In the genomic region with DNA sequence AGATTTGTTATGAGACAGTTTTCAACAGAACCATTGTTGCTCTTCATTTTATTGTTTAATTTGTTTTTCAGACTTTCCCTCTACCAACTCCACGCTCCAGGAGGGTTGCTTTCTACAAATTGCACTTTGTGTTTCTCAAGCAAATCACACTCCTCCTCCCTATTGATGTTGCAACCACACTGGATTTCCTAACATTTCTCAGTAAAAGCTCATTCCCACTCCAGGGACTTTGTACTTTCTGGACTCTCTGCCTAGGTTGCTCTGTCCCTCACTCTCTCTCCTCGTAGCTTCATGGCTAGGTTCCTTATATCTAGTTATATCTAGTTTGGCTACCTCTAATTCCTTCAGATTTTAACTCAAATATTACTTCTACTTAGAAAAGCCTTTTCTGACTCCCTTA, we compare ENCODE assay signal across 1 cellular context.
TF ChIP-seq lines count a peak whose summit lies in the region.

No MANE protein-coding gene starts in this region.

TF ChIP-seq in HepG2, 621 proteins besides CTCF, POLR2A, EP300 and RAD21 (continued from another document and continues in another):
- TF ChIP-seq, protein P1, sequence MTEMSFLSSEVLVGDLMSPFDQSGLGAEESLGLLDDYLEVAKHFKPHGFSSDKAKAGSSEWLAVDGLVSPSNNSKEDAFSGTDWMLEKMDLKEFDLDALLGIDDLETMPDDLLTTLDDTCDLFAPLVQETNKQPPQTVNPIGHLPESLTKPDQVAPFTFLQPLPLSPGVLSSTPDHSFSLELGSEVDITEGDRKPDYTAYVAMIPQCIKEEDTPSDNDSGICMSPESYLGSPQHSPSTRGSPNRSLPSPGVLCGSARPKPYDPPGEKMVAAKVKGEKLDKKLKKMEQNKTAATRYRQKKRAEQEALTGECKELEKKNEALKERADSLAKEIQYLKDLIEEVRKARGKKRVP (CRISPR knock-in tag; IDR thresholded peaks at IDR 0.05), result peak in 1 of 2 experiments; percentile 80; a peak in 2 of 4 replicates
- peak; percentile 78 for TF ChIP-seq HDAC1 (CRISPR knock-in tag; IDR thresholded peaks at IDR 0.05)
- peak; percentile 80 for TF ChIP-seq ZEB1 (IDR thresholded peaks at IDR 0.05; ENCODE audit: insufficient replicate concordance, low read depth)
- TF ChIP-seq ZNF563 (CRISPR knock-in tag; IDR thresholded peaks at IDR 0.05), result no peak
- peak; percentile 73 for TF ChIP-seq THAP11 (CRISPR knock-in tag; IDR thresholded peaks at IDR 0.05)
- no peak for TF ChIP-seq MATR3 (CRISPR knock-in tag; IDR thresholded peaks at IDR 0.05)
- TF ChIP-seq, protein P2, sequence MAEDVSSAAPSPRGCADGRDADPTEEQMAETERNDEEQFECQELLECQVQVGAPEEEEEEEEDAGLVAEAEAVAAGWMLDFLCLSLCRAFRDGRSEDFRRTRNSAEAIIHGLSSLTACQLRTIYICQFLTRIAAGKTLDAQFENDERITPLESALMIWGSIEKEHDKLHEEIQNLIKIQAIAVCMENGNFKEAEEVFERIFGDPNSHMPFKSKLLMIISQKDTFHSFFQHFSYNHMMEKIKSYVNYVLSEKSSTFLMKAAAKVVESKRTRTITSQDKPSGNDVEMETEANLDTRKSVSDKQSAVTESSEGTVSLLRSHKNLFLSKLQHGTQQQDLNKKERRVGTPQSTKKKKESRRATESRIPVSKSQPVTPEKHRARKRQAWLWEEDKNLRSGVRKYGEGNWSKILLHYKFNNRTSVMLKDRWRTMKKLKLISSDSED (CRISPR knock-in tag; IDR thresholded peaks at IDR 0.05), result no peak
- peak; percentile 18 for TF ChIP-seq ZFP36 (IDR thresholded peaks at IDR 0.05; ENCODE audit: borderline replicate concordance, low read depth, low read length, partially characterized antibody)
- TF ChIP-seq, protein P3, sequence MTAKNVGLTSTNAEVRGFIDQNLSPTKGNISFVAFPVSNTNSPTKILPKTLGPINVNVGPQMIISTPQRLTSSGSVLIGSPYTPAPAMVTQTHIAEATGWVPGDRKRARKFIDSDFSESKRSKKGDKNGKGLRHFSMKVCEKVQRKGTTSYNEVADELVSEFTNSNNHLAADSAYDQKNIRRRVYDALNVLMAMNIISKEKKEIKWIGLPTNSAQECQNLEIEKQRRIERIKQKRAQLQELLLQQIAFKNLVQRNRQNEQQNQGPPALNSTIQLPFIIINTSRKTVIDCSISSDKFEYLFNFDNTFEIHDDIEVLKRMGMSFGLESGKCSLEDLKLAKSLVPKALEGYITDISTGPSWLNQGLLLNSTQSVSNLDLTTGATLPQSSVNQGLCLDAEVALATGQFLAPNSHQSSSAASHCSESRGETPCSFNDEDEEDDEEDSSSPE (CRISPR knock-in tag; IDR thresholded peaks at IDR 0.05), result peak; percentile 64
- TF ChIP-seq ZNF556 (CRISPR knock-in tag; IDR thresholded peaks at IDR 0.05; ENCODE audit: borderline replicate concordance), result 0 out of 2 replicates have a peak, but pooled peaks have one; percentile 50
- no peak for TF ChIP-seq PHB2 (IDR thresholded peaks at IDR 0.05; ENCODE audit: partially characterized antibody)
- TF ChIP-seq ZNF652 (CRISPR knock-in tag; IDR thresholded peaks at IDR 0.05; ENCODE audit: borderline replicate concordance, low read depth), result peak; percentile 50; the same call in 1 of the 2 replicates
- TF ChIP-seq, protein P4, sequence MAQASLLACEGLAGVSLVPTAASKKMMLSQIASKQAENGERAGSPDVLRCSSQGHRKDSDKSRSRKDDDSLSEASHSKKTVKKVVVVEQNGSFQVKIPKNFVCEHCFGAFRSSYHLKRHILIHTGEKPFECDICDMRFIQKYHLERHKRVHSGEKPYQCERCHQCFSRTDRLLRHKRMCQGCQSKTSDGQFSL (CRISPR knock-in tag; IDR thresholded peaks at IDR 0.05), result no peak
- 0 out of 2 replicates have a peak, but pooled peaks have one; percentile 36 for TF ChIP-seq CBFB (CRISPR knock-in tag; IDR thresholded peaks at IDR 0.05)
- no peak for TF ChIP-seq ZBTB1 (CRISPR knock-in tag; IDR thresholded peaks at IDR 0.05; ENCODE audit: borderline replicate concordance)
- no peak for TF ChIP-seq RARG (CRISPR knock-in tag; IDR thresholded peaks at IDR 0.05; ENCODE audit: low read depth)
- TF ChIP-seq, protein P5, sequence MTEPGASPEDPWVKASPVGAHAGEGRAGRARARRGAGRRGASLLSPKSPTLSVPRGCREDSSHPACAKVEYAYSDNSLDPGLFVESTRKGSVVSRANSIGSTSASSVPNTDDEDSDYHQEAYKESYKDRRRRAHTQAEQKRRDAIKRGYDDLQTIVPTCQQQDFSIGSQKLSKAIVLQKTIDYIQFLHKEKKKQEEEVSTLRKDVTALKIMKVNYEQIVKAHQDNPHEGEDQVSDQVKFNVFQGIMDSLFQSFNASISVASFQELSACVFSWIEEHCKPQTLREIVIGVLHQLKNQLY (CRISPR knock-in tag; IDR thresholded peaks at IDR 0.05), result 0 out of 2 replicates have a peak, but pooled peaks have one; percentile 28
- no peak for TF ChIP-seq SALL2 (CRISPR knock-in tag; IDR thresholded peaks at IDR 0.05)
- TF ChIP-seq NFKB2 (CRISPR knock-in tag; IDR thresholded peaks at IDR 0.05; ENCODE audit: borderline replicate concordance), result no peak
- TF ChIP-seq, protein P6, sequence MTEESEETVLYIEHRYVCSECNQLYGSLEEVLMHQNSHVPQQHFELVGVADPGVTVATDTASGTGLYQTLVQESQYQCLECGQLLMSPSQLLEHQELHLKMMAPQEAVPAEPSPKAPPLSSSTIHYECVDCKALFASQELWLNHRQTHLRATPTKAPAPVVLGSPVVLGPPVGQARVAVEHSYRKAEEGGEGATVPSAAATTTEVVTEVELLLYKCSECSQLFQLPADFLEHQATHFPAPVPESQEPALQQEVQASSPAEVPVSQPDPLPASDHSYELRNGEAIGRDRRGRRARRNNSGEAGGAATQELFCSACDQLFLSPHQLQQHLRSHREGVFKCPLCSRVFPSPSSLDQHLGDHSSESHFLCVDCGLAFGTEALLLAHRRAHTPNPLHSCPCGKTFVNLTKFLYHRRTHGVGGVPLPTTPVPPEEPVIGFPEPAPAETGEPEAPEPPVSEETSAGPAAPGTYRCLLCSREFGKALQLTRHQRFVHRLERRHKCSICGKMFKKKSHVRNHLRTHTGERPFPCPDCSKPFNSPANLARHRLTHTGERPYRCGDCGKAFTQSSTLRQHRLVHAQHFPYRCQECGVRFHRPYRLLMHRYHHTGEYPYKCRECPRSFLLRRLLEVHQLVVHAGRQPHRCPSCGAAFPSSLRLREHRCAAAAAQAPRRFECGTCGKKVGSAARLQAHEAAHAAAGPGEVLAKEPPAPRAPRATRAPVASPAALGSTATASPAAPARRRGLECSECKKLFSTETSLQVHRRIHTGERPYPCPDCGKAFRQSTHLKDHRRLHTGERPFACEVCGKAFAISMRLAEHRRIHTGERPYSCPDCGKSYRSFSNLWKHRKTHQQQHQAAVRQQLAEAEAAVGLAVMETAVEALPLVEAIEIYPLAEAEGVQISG (CRISPR knock-in tag; IDR thresholded peaks at IDR 0.05), result peak; percentile 36; the same call in 1 of the 2 replicates
- TF ChIP-seq, protein P7, sequence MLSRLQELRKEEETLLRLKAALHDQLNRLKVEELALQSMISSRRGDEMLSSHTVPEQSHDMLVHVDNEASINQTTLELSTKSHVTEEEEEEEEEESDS (CRISPR knock-in tag; IDR thresholded peaks at IDR 0.05; ENCODE audit: borderline replicate concordance), result no peak
- TF ChIP-seq NONO (IDR thresholded peaks at IDR 0.05), result no peak
- TF ChIP-seq NONO (CRISPR knock-in tag; conservative IDR thresholded peaks at IDR 0.05), result peak; percentile 58; the same call in 1 of the 2 replicates
- TF ChIP-seq RXRB (CRISPR knock-in tag; IDR thresholded peaks at IDR 0.05; ENCODE audit: borderline replicate concordance), result peak; percentile 75
- no peak for TF ChIP-seq SMARCC2 (IDR thresholded peaks at IDR 0.05)
- TF ChIP-seq, protein P8, sequence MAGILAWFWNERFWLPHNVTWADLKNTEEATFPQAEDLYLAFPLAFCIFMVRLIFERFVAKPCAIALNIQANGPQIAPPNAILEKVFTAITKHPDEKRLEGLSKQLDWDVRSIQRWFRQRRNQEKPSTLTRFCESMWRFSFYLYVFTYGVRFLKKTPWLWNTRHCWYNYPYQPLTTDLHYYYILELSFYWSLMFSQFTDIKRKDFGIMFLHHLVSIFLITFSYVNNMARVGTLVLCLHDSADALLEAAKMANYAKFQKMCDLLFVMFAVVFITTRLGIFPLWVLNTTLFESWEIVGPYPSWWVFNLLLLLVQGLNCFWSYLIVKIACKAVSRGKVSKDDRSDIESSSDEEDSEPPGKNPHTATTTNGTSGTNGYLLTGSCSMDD (CRISPR knock-in tag; IDR thresholded peaks at IDR 0.05), result no peak
- no peak for TF ChIP-seq SRSF4 (IDR thresholded peaks at IDR 0.05; ENCODE audit: low read depth, low read length, poor library complexity, severe bottlenecking)
- TF ChIP-seq PITX1 (CRISPR knock-in tag; IDR thresholded peaks at IDR 0.05), result peak; percentile 64; the same call in 1 of the 2 replicates
- TF ChIP-seq KDM1A (CRISPR knock-in tag; IDR thresholded peaks at IDR 0.05), result 0 out of 2 replicates have a peak, but pooled peaks have one; percentile 61
- no peak for TF ChIP-seq RAD51 (IDR thresholded peaks at IDR 0.05; ENCODE audit: borderline replicate concordance)
- no peak for TF ChIP-seq ZNF138 (CRISPR knock-in tag; IDR thresholded peaks at IDR 0.05; ENCODE audit: low read depth)
- TF ChIP-seq KDM4B (CRISPR knock-in tag; IDR thresholded peaks at IDR 0.05), result no peak
- TF ChIP-seq ZNF263 (CRISPR knock-in tag; IDR thresholded peaks at IDR 0.05), result peak; percentile 82; the same call in 1 of the 2 replicates
- TF ChIP-seq MTA1 (CRISPR knock-in tag; IDR thresholded peaks at IDR 0.05; ENCODE audit: borderline replicate concordance), result no peak; the same call in 1 of the 2 replicates
- peak; percentile 45; the same call in 1 of the 2 replicates for TF ChIP-seq ATF7 (IDR thresholded peaks at IDR 0.05)
- TF ChIP-seq ATF7 (CRISPR knock-in tag; IDR thresholded peaks at IDR 0.05), result no peak
- TF ChIP-seq ARNT (IDR thresholded peaks at IDR 0.05), result no peak
- no peak for TF ChIP-seq ZNF251 (CRISPR knock-in tag; IDR thresholded peaks at IDR 0.05)
- TF ChIP-seq SIX1 (CRISPR knock-in tag; IDR thresholded peaks at IDR 0.05; ENCODE audit: borderline replicate concordance), result no peak
- TF ChIP-seq, protein P9, sequence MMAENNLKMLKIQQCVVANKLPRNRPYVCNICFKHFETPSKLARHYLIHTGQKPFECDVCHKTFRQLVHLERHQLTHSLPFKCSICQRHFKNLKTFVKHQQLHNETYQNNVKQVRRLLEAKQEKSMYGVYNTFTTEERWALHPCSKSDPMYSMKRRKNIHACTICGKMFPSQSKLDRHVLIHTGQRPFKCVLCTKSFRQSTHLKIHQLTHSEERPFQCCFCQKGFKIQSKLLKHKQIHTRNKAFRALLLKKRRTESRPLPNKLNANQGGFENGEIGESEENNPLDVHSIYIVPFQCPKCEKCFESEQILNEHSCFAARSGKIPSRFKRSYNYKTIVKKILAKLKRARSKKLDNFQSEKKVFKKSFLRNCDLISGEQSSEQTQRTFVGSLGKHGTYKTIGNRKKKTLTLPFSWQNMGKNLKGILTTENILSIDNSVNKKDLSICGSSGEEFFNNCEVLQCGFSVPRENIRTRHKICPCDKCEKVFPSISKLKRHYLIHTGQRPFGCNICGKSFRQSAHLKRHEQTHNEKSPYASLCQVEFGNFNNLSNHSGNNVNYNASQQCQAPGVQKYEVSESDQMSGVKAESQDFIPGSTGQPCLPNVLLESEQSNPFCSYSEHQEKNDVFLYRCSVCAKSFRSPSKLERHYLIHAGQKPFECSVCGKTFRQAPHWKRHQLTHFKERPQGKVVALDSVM (CRISPR knock-in tag; IDR thresholded peaks at IDR 0.05), result no peak
- TF ChIP-seq ZNF552 (CRISPR knock-in tag; IDR thresholded peaks at IDR 0.05; ENCODE audit: borderline replicate concordance), result no peak
- TF ChIP-seq RELA (CRISPR knock-in tag; IDR thresholded peaks at IDR 0.05), result no peak
- TF ChIP-seq, protein P10, sequence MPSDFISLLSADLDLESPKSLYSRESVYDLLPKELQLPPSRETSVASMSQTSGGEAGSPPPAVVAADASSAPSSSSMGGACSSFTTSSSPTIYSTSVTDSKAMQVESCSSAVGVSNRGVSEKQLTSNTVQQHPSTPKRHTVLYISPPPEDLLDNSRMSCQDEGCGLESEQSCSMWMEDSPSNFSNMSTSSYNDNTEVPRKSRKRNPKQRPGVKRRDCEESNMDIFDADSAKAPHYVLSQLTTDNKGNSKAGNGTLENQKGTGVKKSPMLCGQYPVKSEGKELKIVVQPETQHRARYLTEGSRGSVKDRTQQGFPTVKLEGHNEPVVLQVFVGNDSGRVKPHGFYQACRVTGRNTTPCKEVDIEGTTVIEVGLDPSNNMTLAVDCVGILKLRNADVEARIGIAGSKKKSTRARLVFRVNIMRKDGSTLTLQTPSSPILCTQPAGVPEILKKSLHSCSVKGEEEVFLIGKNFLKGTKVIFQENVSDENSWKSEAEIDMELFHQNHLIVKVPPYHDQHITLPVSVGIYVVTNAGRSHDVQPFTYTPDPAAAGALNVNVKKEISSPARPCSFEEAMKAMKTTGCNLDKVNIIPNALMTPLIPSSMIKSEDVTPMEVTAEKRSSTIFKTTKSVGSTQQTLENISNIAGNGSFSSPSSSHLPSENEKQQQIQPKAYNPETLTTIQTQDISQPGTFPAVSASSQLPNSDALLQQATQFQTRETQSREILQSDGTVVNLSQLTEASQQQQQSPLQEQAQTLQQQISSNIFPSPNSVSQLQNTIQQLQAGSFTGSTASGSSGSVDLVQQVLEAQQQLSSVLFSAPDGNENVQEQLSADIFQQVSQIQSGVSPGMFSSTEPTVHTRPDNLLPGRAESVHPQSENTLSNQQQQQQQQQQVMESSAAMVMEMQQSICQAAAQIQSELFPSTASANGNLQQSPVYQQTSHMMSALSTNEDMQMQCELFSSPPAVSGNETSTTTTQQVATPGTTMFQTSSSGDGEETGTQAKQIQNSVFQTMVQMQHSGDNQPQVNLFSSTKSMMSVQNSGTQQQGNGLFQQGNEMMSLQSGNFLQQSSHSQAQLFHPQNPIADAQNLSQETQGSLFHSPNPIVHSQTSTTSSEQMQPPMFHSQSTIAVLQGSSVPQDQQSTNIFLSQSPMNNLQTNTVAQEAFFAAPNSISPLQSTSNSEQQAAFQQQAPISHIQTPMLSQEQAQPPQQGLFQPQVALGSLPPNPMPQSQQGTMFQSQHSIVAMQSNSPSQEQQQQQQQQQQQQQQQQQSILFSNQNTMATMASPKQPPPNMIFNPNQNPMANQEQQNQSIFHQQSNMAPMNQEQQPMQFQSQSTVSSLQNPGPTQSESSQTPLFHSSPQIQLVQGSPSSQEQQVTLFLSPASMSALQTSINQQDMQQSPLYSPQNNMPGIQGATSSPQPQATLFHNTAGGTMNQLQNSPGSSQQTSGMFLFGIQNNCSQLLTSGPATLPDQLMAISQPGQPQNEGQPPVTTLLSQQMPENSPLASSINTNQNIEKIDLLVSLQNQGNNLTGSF (CRISPR knock-in tag; IDR thresholded peaks at IDR 0.05), result no peak
- TF ChIP-seq ZNF570 (CRISPR knock-in tag; IDR thresholded peaks at IDR 0.05; ENCODE audit: borderline replicate concordance), result no peak
- peak; percentile 88 for TF ChIP-seq BCL6 (CRISPR knock-in tag; IDR thresholded peaks at IDR 0.05)
- peak; percentile 71; the same call in 1 of the 2 replicates for TF ChIP-seq MIER2 (CRISPR knock-in tag; IDR thresholded peaks at IDR 0.05)
- no peak for TF ChIP-seq ZNF382 (CRISPR knock-in tag; IDR thresholded peaks at IDR 0.05; ENCODE audit: borderline replicate concordance)
- TF ChIP-seq ZNF598 (CRISPR knock-in tag; IDR thresholded peaks at IDR 0.05; ENCODE audit: borderline replicate concordance), result no peak
- TF ChIP-seq HNF4G (IDR thresholded peaks at IDR 0.05; ENCODE audit: borderline replicate concordance, low read depth, low read length), result peak; percentile 98
- peak; percentile 88 for TF ChIP-seq HNF4G (CRISPR knock-in tag; IDR thresholded peaks at IDR 0.05; ENCODE audit: borderline replicate concordance, low read depth)
- no peak for TF ChIP-seq GZF1 (CRISPR knock-in tag; IDR thresholded peaks at IDR 0.05)
- no peak for TF ChIP-seq ZC3H4 (CRISPR knock-in tag; IDR thresholded peaks at IDR 0.05; ENCODE audit: borderline replicate concordance)
- no peak for TF ChIP-seq ZSCAN22 (CRISPR knock-in tag; IDR thresholded peaks at IDR 0.05)
- TF ChIP-seq ZNF672 (CRISPR knock-in tag; IDR thresholded peaks at IDR 0.05), result no peak
- no peak for TF ChIP-seq NFYB (CRISPR knock-in tag; IDR thresholded peaks at IDR 0.05)
- peak; percentile 82 for TF ChIP-seq RCOR2 (CRISPR knock-in tag; IDR thresholded peaks at IDR 0.05)
